28 cellular contexts compared by ENCODE assay signal in genomic region chr7:8037151-8037550, GRCh38.
"Had no signal": no experiment of that assay in that cellular context is flagged by ENCODE, and none has a peak within 500 bp of the region (broad histone marks: within the 10 kb centered on the region; RNA-seq: fewer than 3 reads in every experiment).

No MANE protein-coding gene starts in this region.

- DNase-seq: activated CD4-positive, alpha-beta T cell treated with anti-CD3 and anti-CD28 coated beads for 48 hours; activated CD4-positive, alpha-beta T cell treated with anti-CD3 and anti-CD28 coated beads, Interleukin-2, amount 50 U/mL, for 48 hours; activated CD8-positive, alpha-beta memory T cell treated with anti-CD3 and anti-CD28 coated beads for 24 hours; activated gamma-delta T cell; activated naive CD4-positive, alpha-beta T cell treated with anti-CD3 and anti-CD28 coated beads, Interleukin-2, amount 10 ng/mL, durations not matched to agents 7 days and 5 days; activated naive CD8-positive, alpha-beta T cell treated with anti-CD3 and anti-CD28 coated beads, Interleukin-2, amount 10 ng/mL, durations not matched to agents 7 days and 5 days; activated T-cell treated with anti-CD3 and anti-CD28 coated beads, Interleukin-2, amount 50 U/mL, for 1 hour; amniotic stem cell; dermis blood vessel endothelial cell; effector CD4-positive, alpha-beta T cell; left cardiac atrium; midbrain; naive thymus-derived CD4-positive, alpha-beta T cell; ovary; retina; stimulated activated CD4-positive, alpha-beta T cell treated with anti-CD3 and anti-CD28 coated beads, Interleukin-1b, Interleukin-23, amount 100 ng/mL, for 48 hours; stimulated activated CD4-positive, alpha-beta T cell treated with anti-CD3 and anti-CD28 coated beads, Interleukin-4, amount 100 ng/mL, for 4 hours; stimulated activated CD8-positive, alpha-beta memory T cell treated with anti-CD3 and anti-CD28 coated beads, Interleukin-4, amount 100 ng/mL, for 48 hours; stimulated activated naive B cell treated with anti-CD40 and anti-IgM and Interleukin-4, amounts not matched to agents 10 μg/mL and 1 μg/mL and 100 μg/mL, for 72 hours; stomach; T-cell had no signal

- H3K36me3 ChIP-seq: ovary had no signal

- H3K27ac Mint-ChIP-seq: activated naive CD4-positive, alpha-beta T cell treated with anti-CD3 and anti-CD28 coated beads, Interleukin-2, amount 10 ng/mL, durations not matched to agents 7 days and 5 days; activated naive CD8-positive, alpha-beta T cell treated with anti-CD3 and anti-CD28 coated beads, Interleukin-2, amount 10 ng/mL, durations not matched to agents 7 days and 5 days; progenitor cell of endocrine pancreas; stimulated activated naive B cell treated with anti-CD40 and anti-IgM and Interleukin-4, amounts not matched to agents 10 μg/mL and 1 μg/mL and 100 μg/mL, for 72 hours; T-helper 2 cell treated with Interferon-gamma antibody and Interleukin-4, amounts not matched to agents 5 μg/mL and 100 μg/mL, for 36 hours had no signal

- H3K4me3 ChIP-seq: ovary, smooth muscle cell, stomach, tibial nerve had no signal

- H3K4me1 ChIP-seq: stomach, tibial nerve had no signal

- H3K9me3 Mint-ChIP-seq: T-cell had no signal

- H3K9me3 ChIP-seq: ovary had no signal

- FAIRE-seq: colon, keratinocyte had no signal

- H3K4me2 ChIP-seq: smooth muscle cell had no signal

- H3K27ac ChIP-seq: ovary, stomach, tibial nerve had no signal

- ATAC-seq: left cardiac atrium; naive thymus-derived CD4-positive, alpha-beta T cell; sciatic nerve; stimulated activated naive B cell treated with anti-CD40 and anti-IgM and Interleukin-4, amounts not matched to agents 10 μg/mL and 1 μg/mL and 100 μg/mL, for 72 hours; T-cell had no signal

- H3K27me3 ChIP-seq: ovary, stomach, tibial nerve had no signal

- H3K4me3 Mint-ChIP-seq: activated naive CD4-positive, alpha-beta T cell treated with anti-CD3 and anti-CD28 coated beads, Interleukin-2, amount 10 ng/mL, durations not matched to agents 7 days and 5 days; activated naive CD8-positive, alpha-beta T cell treated with anti-CD3 and anti-CD28 coated beads, Interleukin-2, amount 10 ng/mL, durations not matched to agents 7 days and 5 days; naive thymus-derived CD4-positive, alpha-beta T cell; stimulated activated naive B cell treated with anti-CD40 and anti-IgM and Interleukin-4, amounts not matched to agents 10 μg/mL and 1 μg/mL and 100 μg/mL, for 72 hours; T-cell; T-helper 2 cell treated with Interferon-gamma antibody and Interleukin-4, amounts not matched to agents 5 μg/mL and 100 μg/mL, for 36 hours had no signal

- H3K27me3 Mint-ChIP-seq: activated naive CD4-positive, alpha-beta T cell treated with anti-CD3 and anti-CD28 coated beads, Interleukin-2, amount 10 ng/mL, durations not matched to agents 7 days and 5 days; activated naive CD8-positive, alpha-beta T cell treated with anti-CD3 and anti-CD28 coated beads, Interleukin-2, amount 10 ng/mL, durations not matched to agents 7 days and 5 days; naive thymus-derived CD4-positive, alpha-beta T cell; progenitor cell of endocrine pancreas; stimulated activated naive B cell treated with anti-CD40 and anti-IgM and Interleukin-4, amounts not matched to agents 10 μg/mL and 1 μg/mL and 100 μg/mL, for 72 hours; T-cell had no signal
